ENCODE assay signal across 14 cellular contexts in the genomic region with DNA sequence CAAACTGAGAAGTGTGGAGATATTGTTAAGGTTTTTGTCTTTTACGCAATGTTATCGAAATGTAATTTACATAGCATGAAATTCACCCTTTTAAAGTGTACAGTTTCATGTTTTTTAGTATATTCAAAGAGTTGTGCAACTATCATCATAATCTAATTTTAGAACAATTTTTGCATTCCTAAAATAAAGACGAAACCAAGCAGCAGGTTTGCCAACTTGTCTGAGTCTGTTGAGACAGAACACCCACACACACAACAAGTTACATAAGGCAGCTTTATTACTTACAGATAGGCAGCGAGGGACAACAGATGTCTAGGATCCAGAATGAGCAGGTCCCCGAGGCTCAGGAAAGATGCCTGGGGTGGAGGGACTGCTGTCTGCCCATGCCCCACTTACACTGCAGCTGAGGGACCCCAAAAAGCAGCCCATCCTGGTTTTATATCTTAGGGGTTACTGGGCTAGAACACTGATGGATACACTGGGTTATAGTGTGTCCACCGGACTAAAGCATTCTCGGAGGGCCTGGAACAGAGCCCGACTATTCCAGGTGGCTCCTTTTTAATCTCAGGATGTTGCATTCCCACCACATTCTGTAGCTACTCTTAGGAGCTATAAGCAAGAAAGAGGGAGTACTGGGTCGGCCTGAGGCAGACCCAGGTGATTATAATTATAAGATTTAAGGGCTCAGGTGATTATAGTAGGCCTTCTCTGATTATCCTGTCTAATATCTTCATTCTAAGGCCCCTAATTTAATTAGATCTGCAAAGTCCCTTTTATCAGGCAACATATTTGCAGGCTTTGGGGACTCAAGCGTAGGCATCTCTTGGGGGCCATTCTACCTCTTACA.
DNase-seq lines count a peak whose midpoint lies in the region; ATAC-seq, FAIRE-seq and TF ChIP-seq lines count a peak whose summit lies in the region.
"Had no signal": no experiment of that assay in that cellular context is flagged by ENCODE, and none has a peak within 500 bp of the region (broad histone marks: within the 10 kb centered on the region; RNA-seq: fewer than 3 reads in every experiment).

No MANE protein-coding gene starts in this region.

- ATAC-seq in stimulated activated naive CD8-positive, alpha-beta T cell treated with anti-CD3 and anti-CD28 coated beads, Interleukin-15, Interleukin-2, amounts not matched to agents 100 U/mL and 50 U/mL, for 24 hours, result no peak
- no peak for ATAC-seq in GM18870 (IDR thresholded peaks at IDR 0.05; ENCODE audit: unreplicated experiment)

- no peak for TF ChIP-seq CTCF in coronary artery (IDR thresholded peaks at IDR 0.05)

- DNase-seq in NCI-H1105 treated with DMSO at 0.1 percent for 48 hours (lab: John Stamatoyannopoulos, UW) (peak; percentile 71), NCI-H1105 (lab: John Stamatoyannopoulos, UW) (no peak), NCI-H82 (lab: John Stamatoyannopoulos, UW) (peak; percentile 95), coronary artery (ENCODE audit: low spot score) (no peak), skeletal muscle cell (ENCODE audit: low read depth) (peak; percentile 24), frontal cortex (ENCODE audit: low spot score in 2 of 2) (no peak)
- no peak for DNase-seq in stimulated activated naive CD8-positive, alpha-beta T cell treated with anti-CD3 and anti-CD28 coated beads, Interleukin-15, Interleukin-2, amounts not matched to agents 100 U/mL and 50 U/mL, for 24 hours
- DNase-seq: 8988T; activated CD4-positive, alpha-beta T cell treated with anti-CD3 and anti-CD28 coated beads for 4 hours; foreskin melanocyte; NCI-H226; spleen had no signal

- FAIRE-seq in frontal cortex (lab: Jason Lieb, UNC), result no peak
- FAIRE-seq: islet of Langerhans had no signal

- no peak overlapping the region for H3K27ac ChIP-seq in coronary artery
- H3K27ac ChIP-seq: spleen had no signal

- H3K4me3 ChIP-seq in coronary artery (peak overlapping the region; percentile 28), skeletal muscle cell (ENCODE audit: low read depth, low read length) (no peak overlapping the region)
- H3K4me3 ChIP-seq: spleen had no signal

Comparison
In these comparisons a context has a peak if more than half of its experiments do, and no peak if none do; other contexts are left out.
1. DNase-seq: peak in NCI-H1105 treated with DMSO at 0.1 percent for 48 hours (single experiment), NCI-H82 (single experiment) and skeletal muscle cell (single experiment); none in NCI-H1105 (single experiment), coronary artery (single experiment), frontal cortex (0 of 2) and stimulated activated naive CD8-positive, alpha-beta T cell treated with anti-CD3 and anti-CD28 coated beads, Interleukin-15, Interleukin-2, amounts not matched to agents 100 U/mL and 50 U/mL, for 24 hours (single experiment).